Comparison of ENCODE assay signal across 8 cellular contexts in genomic region chr1:225777583-225778411, GRCh38.
DNase-seq lines count a peak whose midpoint lies in the region; ATAC-seq and TF ChIP-seq lines count a peak whose summit lies in the region.

Gene SRP9 (plus strand): TSS chr1:225777826. CDS start chr1:225777941, 115 bp downstream.

- H3K27me3 ChIP-seq in OCI-LY1 (ENCODE audit: insufficient read depth, low read length): no peaks in the 10 kb centered on the region

- peak within 1 kb of the TSS; percentile 92 for H3K27ac ChIP-seq in OCI-LY1 (ENCODE audit: low read depth, low read length, poor library complexity, severe bottlenecking)

- ATAC-seq in GM21515 (IDR thresholded peaks at IDR 0.05; ENCODE audit: unreplicated experiment): peak; percentile 100

- H3K4me1 ChIP-seq in OCI-LY1 (ENCODE audit: insufficient read depth, low read length, severe bottlenecking): peaks cover 27% of the 10 kb centered on the region

- no peaks in the 10 kb centered on the region for H3K9me3 ChIP-seq in OCI-LY1 (ENCODE audit: low read length)

- no peaks in the 10 kb centered on the region for H3K9me2 ChIP-seq in OCI-LY1 (ENCODE audit: low read depth, low read length)

- H3K9ac ChIP-seq in OCI-LY1 (ENCODE audit: low read length): peak within 1 kb of the TSS; percentile 96

- DNase-seq in DMS 273 treated with DMSO at 0.1 percent for 48 hours (lab: John Stamatoyannopoulos, UW): peak; percentile 95
- peak; percentile 97 for DNase-seq in HuH-7 (ENCODE audit: low spot score)
- DNase-seq in activated CD8-positive, alpha-beta memory T cell treated with anti-CD3 and anti-CD28 coated beads, Interleukin-2, amount 50 U/mL, for 48 hours: peak; percentile 97
- DNase-seq in epidermal melanocyte (ENCODE audit: insufficient read length, low spot score): peak; percentile 66
- DNase-seq in middle frontal gyrus (ENCODE audit: extremely low spot score, low spot score): peak; percentile 98
- DNase-seq in stimulated activated CD8-positive, alpha-beta memory T cell treated with anti-CD3 and anti-CD28 coated beads, Interleukin-2, amount 100 ng/mL, for 48 hours (ENCODE audit: low read depth in 2 of 2): peak; percentile 96 to 97

- no peaks in the 10 kb centered on the region for H4K20me1 ChIP-seq in OCI-LY1 (ENCODE audit: insufficient read depth, low read length)

- peak; percentile 93 for TF ChIP-seq CTCF in OCI-LY1 (IDR thresholded peaks at IDR 0.05; ENCODE audit: low read length)

- no peaks in the 10 kb centered on the region for H3F3A ChIP-seq in OCI-LY1 (ENCODE audit: insufficient read depth, low read length)

- H3K36me3 ChIP-seq in OCI-LY1 (ENCODE audit: insufficient read depth, low read length): peaks cover 25% of the 10 kb centered on the region

- peaks cover 48% of the 10 kb centered on the region for H3K79me2 ChIP-seq in OCI-LY1 (ENCODE audit: insufficient read depth, low read length)

- peak within 1 kb of the TSS; percentile 87 for H3K4me2 ChIP-seq in OCI-LY1 (ENCODE audit: low read length)

- H2AFZ ChIP-seq in OCI-LY1 (ENCODE audit: low read length): no peak within 1 kb of the TSS; the same call in 1 of the 2 replicates

- H3K4me3 ChIP-seq in OCI-LY1 (ENCODE audit: low read depth, low read length, poor library complexity, severe bottlenecking): peak within 1 kb of the TSS; percentile 95

Comparison
In these comparisons a context has a peak if more than half of its experiments do, and no peak if none do; other contexts are left out.
1. Peak in every context shown above with its lines: DNase-seq, ATAC-seq, H3K4me3 ChIP-seq and H3K27ac ChIP-seq.